ENCODE assay signal across 1 cellular context in genomic region chr22:17373839-17374238, GRCh38.
TF ChIP-seq lines count a peak whose summit lies in the region.

No MANE protein-coding gene starts in this region.

TF ChIP-seq in H1, 55 proteins besides CTCF, POLR2A, EP300 and RAD21 (continued from another document):
- TF ChIP-seq CHD7 (IDR thresholded peaks at IDR 0.05; ENCODE audit: insufficient replicate concordance, low read length) (no peak), NANOG (IDR thresholded peaks at IDR 0.05; ENCODE audit: insufficient read depth, low read depth, low read length, poor library complexity, severe bottlenecking) (no peak), SRF (IDR thresholded peaks at IDR 0.05; ENCODE audit: low read depth, low read length) (no peak), POLR2AphosphoS5 (IDR thresholded peaks at IDR 0.05; ENCODE audit: low read depth, low read length) (no peak), BRCA1 (IDR thresholded peaks at IDR 0.05; ENCODE audit: low read depth, low read length) (no peak), TAF7 (optimal IDR thresholded peaks at IDR 0.05; ENCODE audit: borderline replicate concordance, low read depth, low read length) (no peak), CHD1 (IDR thresholded peaks at IDR 0.05; ENCODE audit: low read depth, low read length) (no peak), CREB1 (IDR thresholded peaks at IDR 0.05) (no peak), POU5F1 (IDR thresholded peaks at IDR 0.05; ENCODE audit: low read depth, low read length) (no peak), SP2 (IDR thresholded peaks at IDR 0.05; ENCODE audit: low read length) (no peak), KDM5A (IDR thresholded peaks at IDR 0.05; ENCODE audit: low read length) (no peak)
- TF ChIP-seq, protein P1, sequence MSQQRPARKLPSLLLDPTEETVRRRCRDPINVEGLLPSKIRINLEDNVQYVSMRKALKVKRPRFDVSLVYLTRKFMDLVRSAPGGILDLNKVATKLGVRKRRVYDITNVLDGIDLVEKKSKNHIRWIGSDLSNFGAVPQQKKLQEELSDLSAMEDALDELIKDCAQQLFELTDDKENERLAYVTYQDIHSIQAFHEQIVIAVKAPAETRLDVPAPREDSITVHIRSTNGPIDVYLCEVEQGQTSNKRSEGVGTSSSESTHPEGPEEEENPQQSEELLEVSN (IDR thresholded peaks at IDR 0.05), result no peak
TF ChIP-seq in H1: peak in this region for 0.
